Comparison of ENCODE assay signal across 20 cellular contexts in genomic region chr2:144165599-144166250, GRCh38.
DNase-seq lines count a peak whose midpoint lies in the region; ATAC-seq, FAIRE-seq and TF ChIP-seq lines count a peak whose summit lies in the region.
"Had no signal": no experiment of that assay in that cellular context is flagged by ENCODE, and none has a peak within 500 bp of the region (broad histone marks: within the 10 kb centered on the region; RNA-seq: fewer than 3 reads in every experiment).

No MANE protein-coding gene starts in this region.

- H3K9me3 ChIP-seq in PC-3 (ENCODE audit: low read length) (no peaks in the 10 kb centered on the region), K562 (replicated peaks; ENCODE audit: control insufficient read depth, insufficient read depth, low read depth, low read length) (no peaks in the 10 kb centered on the region), trophoblast cell (ENCODE audit: insufficient read depth, low read depth, low read length) (no peaks in the 10 kb centered on the region)

- no peak overlapping the region for H2BK5ac ChIP-seq in trophoblast cell (ENCODE audit: low read depth, low read length, poor library complexity)

- no peak overlapping the region for H4K91ac ChIP-seq in trophoblast cell (ENCODE audit: low read depth, low read length)

- POLR2A ChIA-PET in PC-3 (lab: Charles Lee; ENCODE audit: unreplicated experiment) (no interaction called here), K562 (lab: Yijun Ruan, JAX) (no interaction called here)

- CTCF ChIA-PET in PC-3 (lab: Charles Lee) = no interaction called here
- CTCF ChIA-PET in K562 (lab: Yijun Ruan, JAX; ENCODE audit: low intra/inter-chr PET ratio) = no interaction called here

- no peak overlapping the region for H3K14ac ChIP-seq in trophoblast cell (ENCODE audit: low read length)

- peaks cover 20% of the 10 kb centered on the region for H3K4me1 ChIP-seq in PC-3 (ENCODE audit: insufficient read depth, low read length)
- H3K4me1 ChIP-seq in K562 (replicated peaks in 1 of 2; ENCODE audit: control insufficient read depth in 2 of 2, insufficient read depth in 2 of 2, low read length in 2 of 2) = no peaks in the 10 kb centered on the region
- H3K4me1 ChIP-seq in trophoblast cell (ENCODE audit: control insufficient read depth in 1 of 2, insufficient read depth in 2 of 2, low read length in 2 of 2) = no peaks in the 10 kb centered on the region

- no TSS peak for BruUV-seq in PC-3 (replicated peaks; lab: Mats Ljungman, UMichigan)
- BruUV-seq in K562 (replicated peaks; lab: Mats Ljungman, UMichigan) = no TSS peak

- intact Hi-C loops in PC-3 (cut with micrococcal nuclease) = no loop called here
- intact Hi-C loops in K562 (cut with micrococcal nuclease) = no loop called here

- H2AFZ ChIP-seq in PC-3 (ENCODE audit: low read length) (peak overlapping the region; percentile 23; the same call in 1 of the 2 replicates), K562 (ENCODE audit: low read depth, low read length) (no peak overlapping the region), trophoblast cell (ENCODE audit: insufficient read depth, low read length, poor library complexity) (no peak overlapping the region)

- H3K23ac ChIP-seq in trophoblast cell (ENCODE audit: low read length) = no peak overlapping the region

- no peak overlapping the region for H2AK5ac ChIP-seq in trophoblast cell (ENCODE audit: low read length)

- H3K27me3 ChIP-seq in PC-3 (ENCODE audit: low read length) (no peaks in the 10 kb centered on the region), K562 (ENCODE audit: control insufficient read depth in 2 of 2, insufficient read depth in 2 of 2, low read length in 2 of 2) (no peaks in the 10 kb centered on the region), trophoblast cell (ENCODE audit: insufficient read depth, low read length) (no peaks in the 10 kb centered on the region)

- no peak overlapping the region for H4K8ac ChIP-seq in trophoblast cell (ENCODE audit: low read depth, low read length)

- H3K36me3 ChIP-seq in PC-3 (ENCODE audit: low read depth, low read length) = no peaks in the 10 kb centered on the region; the same call in 1 of the 2 replicates
- no peaks in the 10 kb centered on the region for H3K36me3 ChIP-seq in K562 (ENCODE audit: control insufficient read depth, insufficient read depth, low read length)
- H3K36me3 ChIP-seq in trophoblast cell (ENCODE audit: control insufficient read depth in 1 of 2, insufficient read depth in 2 of 2, low read length in 2 of 2) = no peaks in the 10 kb centered on the region

- H3K4ac ChIP-seq in trophoblast cell (ENCODE audit: low read depth, low read length) = no peak overlapping the region

- ATAC-seq in PC-3 (peak; percentile 57), K562 (no peak), GM18907 (IDR thresholded peaks at IDR 0.05; ENCODE audit: unreplicated experiment) (no peak)
- ATAC-seq: HepG2 had no signal

- H2BK12ac ChIP-seq in trophoblast cell (ENCODE audit: low read length) = no peak overlapping the region

- TF ChIP-seq RAD21 in K562 (CRISPR knock-in tag; conservative IDR thresholded peaks at IDR 0.05 in 1 of 2, IDR thresholded peaks at IDR 0.05 in 1 of 2) = no peak

- peak; percentile 42 for DNase-seq in EH (ENCODE audit: low read depth)
- DNase-seq in PC-3 = peak; percentile 77
- no peak for DNase-seq in K562 (ENCODE audit: extremely low read depth in 1 of 4, low spot score in 3 of 4)
- peak; percentile 64 to 73 for DNase-seq in trophoblast cell
- no peak for DNase-seq in effector CD4-positive, alpha-beta T cell
- DNase-seq in NCI-H1694 treated with DMSO at 0.1 percent for 48 hours (lab: John Stamatoyannopoulos, UW) = no peak
- DNase-seq: C1 segment of cervical spinal cord; CD4-positive, CD25-positive, alpha-beta regulatory T cell; CD8-positive, alpha-beta memory T cell; COR-L47; DMS 273 treated with DMSO at 0.1 percent for 48 hours; DMS53; DND-41; GDM1; H9 had no signal

- no peaks in the 10 kb centered on the region for H3K9me2 ChIP-seq in PC-3 (replicated peaks; ENCODE audit: low read length)

- H3K9me1 ChIP-seq in K562 (ENCODE audit: control insufficient read depth, insufficient read depth, low read length) = no peaks in the 10 kb centered on the region

- H3K79me2 ChIP-seq in PC-3 (ENCODE audit: low read length) (no peaks in the 10 kb centered on the region), K562 (ENCODE audit: control insufficient read depth, insufficient read depth, low read length) (no peaks in the 10 kb centered on the region), trophoblast cell (ENCODE audit: control insufficient read depth, insufficient read depth, low read length, poor library complexity) (no peaks in the 10 kb centered on the region)

- 47% methylated on average over 1 of the region's 1 CpG for WGBS in K562 (ENCODE audit: insufficient coverage, low coverage, missing lambda C conversion rate)
- WGBS in trophoblast cell (ENCODE audit: extremely low coverage, insufficient coverage, insufficient read length) = 100% methylated on average over 1 of the region's 1 CpG

- H4K20me1 ChIP-seq in PC-3 (ENCODE audit: low read length) = no peaks in the 10 kb centered on the region
- no peaks in the 10 kb centered on the region for H4K20me1 ChIP-seq in K562 (replicated peaks; ENCODE audit: control insufficient read depth, insufficient read depth, low read length)

- in situ Hi-C loops in K562 (cut with MboI) = no loop called here

- H3K4me3 ChIP-seq in PC-3 (ENCODE audit: low read length) (0 out of 2 replicates have a peak overlapping the region, but pooled peaks have one; percentile 2), K562 (no peak overlapping the region), trophoblast cell (ENCODE audit: low read depth, low read length) (no peak overlapping the region)

- no peak overlapping the region for H3K18ac ChIP-seq in trophoblast cell (ENCODE audit: low read length)

- H3K27ac ChIP-seq in PC-3 (ENCODE audit: low read length) (peak overlapping the region; percentile 72), K562 (ENCODE audit: extremely low read depth, low read depth, low read length) (no peak overlapping the region), trophoblast cell (ENCODE audit: low read depth, low read length) (no peak overlapping the region)

- no peak for FAIRE-seq in K562 (lab: Jason Lieb, UNC)
- FAIRE-seq: GM12892, GM18507, H1, HepG2 had no signal

- no peaks in the 10 kb centered on the region for H3F3A ChIP-seq in PC-3 (ENCODE audit: low read length, unreplicated experiment)

- no peaks in the 10 kb centered on the region for H3K79me1 ChIP-seq in trophoblast cell (ENCODE audit: low read length)

- no peak for TF ChIP-seq POLR2A in K562 (conservative IDR thresholded peaks at IDR 0.05)

- TF ChIP-seq EP300 in K562 (IDR thresholded peaks at IDR 0.05; ENCODE audit: low read length) = no peak

- TF ChIP-seq CTCF in PC-3 (conservative IDR thresholded peaks at IDR 0.05; ENCODE audit: low read depth, low read length) (no peak), K562 (IDR thresholded peaks at IDR 0.05 in 2 of 3, conservative IDR thresholded peaks at IDR 0.05 in 1 of 3; ENCODE audit: insufficient read depth in 2 of 3, low read depth in 1 of 3, low read length in 3 of 3) (no peak)

- H3K4me2 ChIP-seq in PC-3 (ENCODE audit: low read length) = peak overlapping the region; percentile 44
- no peak overlapping the region for H3K4me2 ChIP-seq in K562 (ENCODE audit: insufficient read depth, low read length)
- no peak overlapping the region for H3K4me2 ChIP-seq in trophoblast cell (ENCODE audit: low read length)

- H2BK120ac ChIP-seq in trophoblast cell (ENCODE audit: insufficient read depth, low read length, poor library complexity) = no peak overlapping the region

- H4K12ac ChIP-seq in trophoblast cell (ENCODE audit: low read depth, low read length) = no peak overlapping the region

- H3K9ac ChIP-seq in PC-3 (ENCODE audit: low read length) (no peak overlapping the region; the same call in 1 of the 2 replicates), K562 (ENCODE audit: insufficient read depth in 1 of 2, low read depth in 2 of 2, low read length in 2 of 2) (no peak overlapping the region), trophoblast cell (ENCODE audit: low read length) (no peak overlapping the region)

TF ChIP-seq in K562, 482 proteins besides CTCF, POLR2A, EP300 and RAD21:
- TF ChIP-seq CEBPB (tag; IDR thresholded peaks at IDR 0.05) = 0 out of 2 replicates have a peak, but pooled peaks have one; percentile 14
- no peak for TF ChIP-seq ZNF592 (IDR thresholded peaks at IDR 0.05)

Comparison
In these comparisons a context has a peak if more than half of its experiments do, and no peak if none do; other contexts are left out.
1. DNase-seq: peak in EH (single experiment), PC-3 (single experiment) and trophoblast cell (2 of 2); none in K562 (0 of 4), effector CD4-positive, alpha-beta T cell (single experiment) and NCI-H1694 treated with DMSO at 0.1 percent for 48 hours (single experiment).